In genomic region chr6:38580030-38580429, GRCh38 we compare ENCODE assay signal across 7 cellular contexts.
"Had no signal": no experiment of that assay in that cellular context is flagged by ENCODE, and none has a peak within 500 bp of the region (broad histone marks: within the 10 kb centered on the region; RNA-seq: fewer than 3 reads in every experiment).

No MANE protein-coding gene starts in this region.

- DNase-seq: H7, HFFc6, KG1 had no signal

- ATAC-seq: GM23338, HCT116, HepG2 had no signal

- H3K27ac ChIP-seq: HL-60 had no signal
